In genomic region chr19:14472202-14472961, GRCh38 we compare ENCODE assay signal across 8 cellular contexts. TPM values are rescaled to one million over a fixed set of nuclear protein-coding genes. Genes with fewer than 3 reads are reported as not detected.
DNase-seq lines count a peak whose midpoint lies in the region; ATAC-seq and TF ChIP-seq lines count a peak whose summit lies in the region.

No MANE protein-coding gene starts in this region.

- H3K4me3 ChIP-seq in BJ (ENCODE audit: low read depth, low read length) (no peak overlapping the region), trophoblast cell (ENCODE audit: low read depth, low read length) (peak overlapping the region; percentile 4)

- H2BK5ac ChIP-seq in trophoblast cell (ENCODE audit: low read depth, low read length, poor library complexity) = no peak overlapping the region

- ATAC-seq in HG03442 (IDR thresholded peaks at IDR 0.05; ENCODE audit: unreplicated experiment) (peak; percentile 53), HG03432 (IDR thresholded peaks at IDR 0.05; ENCODE audit: unreplicated experiment) (no peak)

- H3K14ac ChIP-seq in trophoblast cell (ENCODE audit: low read length) = no peak overlapping the region

- TF ChIP-seq CTCF in BJ (IDR thresholded peaks at IDR 0.05; ENCODE audit: insufficient read depth, low read depth, low read length) (peak; percentile 94), type B pancreatic cell (conservative IDR thresholded peaks at IDR 0.05) (peak; percentile 99)

- H3K4me1 ChIP-seq in trophoblast cell (ENCODE audit: control insufficient read depth in 1 of 2, insufficient read depth in 2 of 2, low read length in 2 of 2) = peaks cover 0 to 8% of the 10 kb centered on the region in 2 experiments

- CTCF ChIA-PET in BJ (lab: Yijun Ruan, JAX) = interaction anchor here (0.6 to 2.2 kb wide), 22 partner anchors 10 to 400 kb away, joined by 3 to 24 read pairs (median 4); partner anchors contain the start of gene MISP3

- no peak overlapping the region for H3K4me3 Mint-ChIP-seq in type B pancreatic cell

- H4K91ac ChIP-seq in trophoblast cell (ENCODE audit: low read depth, low read length) = peak overlapping the region; percentile 37

- no peaks in the 10 kb centered on the region for H3K9me3 Mint-ChIP-seq in type B pancreatic cell

- no CpG with 5 or more reads among the region's 66 CpGs for WGBS in trophoblast cell (ENCODE audit: extremely low coverage, insufficient coverage, insufficient read length)

- POLR2A ChIA-PET in BJ (lab: Charles Lee) = no interaction called here

- H3K36me3 ChIP-seq in BJ (ENCODE audit: control insufficient read depth, insufficient read depth, low read length) (peaks cover 27% of the 10 kb centered on the region), trophoblast cell (ENCODE audit: control insufficient read depth in 1 of 2, insufficient read depth in 2 of 2, low read length in 2 of 2) (peaks cover 3 to 6% of the 10 kb centered on the region in 2 experiments)

- no peak overlapping the region for H2AK5ac ChIP-seq in trophoblast cell (ENCODE audit: low read length)

- H4K12ac ChIP-seq in trophoblast cell (ENCODE audit: low read depth, low read length) = peak overlapping the region; percentile 58

- H3K18ac ChIP-seq in trophoblast cell (ENCODE audit: low read length) = no peak overlapping the region

- peak overlapping the region; percentile 69 for H2AFZ ChIP-seq in trophoblast cell (ENCODE audit: insufficient read depth, low read length, poor library complexity)

- no peak overlapping the region for H3K27ac ChIP-seq in trophoblast cell (ENCODE audit: low read depth, low read length)

- peak overlapping the region; percentile 67 for H3K4me2 ChIP-seq in trophoblast cell (ENCODE audit: low read length)

- H3K27me3 Mint-ChIP-seq in type B pancreatic cell = peaks cover 3% of the 10 kb centered on the region

- no peaks in the 10 kb centered on the region for H3K79me1 ChIP-seq in trophoblast cell (ENCODE audit: low read length)

- DNase-seq in BJ (ENCODE audit: low read depth) (no peak), RPMI7951 (ENCODE audit: low read depth) (peak; percentile 48), germinal center (ENCODE audit: low spot score) (peak; percentile 91), trophoblast cell (peak; percentile 35 to 64), type B pancreatic cell (ENCODE audit: extremely low spot score, unreplicated experiment) (peak; percentile 89)
- peak; percentile 95 for DNase-seq in activated effector memory CD4-positive, alpha-beta T cell treated with anti-CD3 and anti-CD28 coated beads, Interleukin-2, amount 50 U/mL, for 16 hours

- no peak overlapping the region for H2BK120ac ChIP-seq in trophoblast cell (ENCODE audit: insufficient read depth, low read length, poor library complexity)

- peak overlapping the region; percentile 10 for H3K9ac ChIP-seq in trophoblast cell (ENCODE audit: low read length)

- H3K27me3 ChIP-seq in BJ (ENCODE audit: control insufficient read depth, insufficient read depth, low read length) (no peaks in the 10 kb centered on the region; the same call in 1 of the 2 replicates), trophoblast cell (ENCODE audit: insufficient read depth, low read length) (no peaks in the 10 kb centered on the region)

- H3K36me3 Mint-ChIP-seq in type B pancreatic cell = peaks cover 4% of the 10 kb centered on the region

- H3K4ac ChIP-seq in trophoblast cell (ENCODE audit: low read depth, low read length) = no peak overlapping the region

- peaks cover 2% of the 10 kb centered on the region for H3K9me3 ChIP-seq in trophoblast cell (ENCODE audit: insufficient read depth, low read depth, low read length)

- no peak overlapping the region for H2BK12ac ChIP-seq in trophoblast cell (ENCODE audit: low read length)

- H3K27ac Mint-ChIP-seq in type B pancreatic cell = peak overlapping the region; percentile 13

- no peaks in the 10 kb centered on the region for H3K79me2 ChIP-seq in trophoblast cell (ENCODE audit: control insufficient read depth, insufficient read depth, low read length, poor library complexity)

- H3K4me1 Mint-ChIP-seq in type B pancreatic cell (ENCODE audit: unreplicated experiment) = peaks cover 12% of the 10 kb centered on the region

- no peak overlapping the region for H3K23ac ChIP-seq in trophoblast cell (ENCODE audit: low read length)

- no peak overlapping the region for H4K8ac ChIP-seq in trophoblast cell (ENCODE audit: low read depth, low read length)

RNA-seq across cellular contexts. Expression of gene PTGER1, which starts 2.8 kb away (rescaled TPM):
- 0.63 and 1.0 TPM in 2 replicates for polyA plus RNA-seq in BJ (2011; rRNA removed)
- polyA minus RNA-seq in BJ (2011; rRNA and poly(A)+ RNA removed) = 0.38 and 0.41 TPM in 2 replicates
- total RNA-seq in RPMI7951 (2014; rRNA removed; shearing (Covaris generic)) = 0.60 TPM in 1 of 2 replicates, not detected in the other
- polyA plus RNA-seq in trophoblast cell (2013) = 0.05 TPM in 1 of 2 replicates, not detected in the other
- 0.56 and 1.0 TPM in 2 replicates for total RNA-seq in type B pancreatic cell (ENCODE audit: low replicate concordance)

RNA-seq across cellular contexts. Expression of gene GIPC1, which starts 23.5 kb away (rescaled TPM):
- polyA plus RNA-seq in BJ (2011; rRNA removed) = 92.3 and 119 TPM in 2 replicates
- 43.2 and 57.9 TPM in 2 replicates for polyA minus RNA-seq in BJ (2011; rRNA and poly(A)+ RNA removed)
- total RNA-seq in RPMI7951 (2014; rRNA removed; shearing (Covaris generic)) = 47.3 and 93.1 TPM in 2 replicates
- 67.2 and 69.0 TPM in 2 replicates for polyA plus RNA-seq in trophoblast cell (2013)
- total RNA-seq in type B pancreatic cell (ENCODE audit: low replicate concordance) = 123 and 308 TPM in 2 replicates

RNA-seq across cellular contexts. Expression of gene PKN1, which starts 39.3 kb away (rescaled TPM):
- 73.5 and 117 TPM in 2 replicates for polyA plus RNA-seq in BJ (2011; rRNA removed)
- polyA minus RNA-seq in BJ (2011; rRNA and poly(A)+ RNA removed) = 102 and 151 TPM in 2 replicates
- total RNA-seq in RPMI7951 (2014; rRNA removed; shearing (Covaris generic)) = 53.7 and 58.3 TPM in 2 replicates
- 20.5 and 22.9 TPM in 2 replicates for polyA plus RNA-seq in trophoblast cell (2013)
- 63.1 and 85.3 TPM in 2 replicates for total RNA-seq in type B pancreatic cell (ENCODE audit: low replicate concordance)

RNA-seq across cellular contexts. Expression of gene DNAJB1, which starts 45.8 kb away (rescaled TPM):
- polyA plus RNA-seq in BJ (2011; rRNA removed) = 114 and 133 TPM in 2 replicates
- 46.5 and 52.6 TPM in 2 replicates for polyA minus RNA-seq in BJ (2011; rRNA and poly(A)+ RNA removed)
- 94.7 and 95.9 TPM in 2 replicates for total RNA-seq in RPMI7951 (2014; rRNA removed; shearing (Covaris generic))
- polyA plus RNA-seq in trophoblast cell (2013) = 61.8 and 62.4 TPM in 2 replicates
- 142 and 277 TPM in 2 replicates for total RNA-seq in type B pancreatic cell (ENCODE audit: low replicate concordance)

RNA-seq across cellular contexts. Expression of gene DDX39A, which starts 53.2 kb away (rescaled TPM):
- polyA plus RNA-seq in BJ (2011; rRNA removed) = 37.9 and 64.0 TPM in 2 replicates
- 28.6 and 32.7 TPM in 2 replicates for polyA minus RNA-seq in BJ (2011; rRNA and poly(A)+ RNA removed)
- total RNA-seq in RPMI7951 (2014; rRNA removed; shearing (Covaris generic)) = 154 and 173 TPM in 2 replicates
- 80.7 and 85.8 TPM in 2 replicates for polyA plus RNA-seq in trophoblast cell (2013)
- 71.9 and 84.3 TPM in 2 replicates for total RNA-seq in type B pancreatic cell (ENCODE audit: low replicate concordance)
